Comparison of ENCODE assay signal across 8 cellular contexts in the genomic region with DNA sequence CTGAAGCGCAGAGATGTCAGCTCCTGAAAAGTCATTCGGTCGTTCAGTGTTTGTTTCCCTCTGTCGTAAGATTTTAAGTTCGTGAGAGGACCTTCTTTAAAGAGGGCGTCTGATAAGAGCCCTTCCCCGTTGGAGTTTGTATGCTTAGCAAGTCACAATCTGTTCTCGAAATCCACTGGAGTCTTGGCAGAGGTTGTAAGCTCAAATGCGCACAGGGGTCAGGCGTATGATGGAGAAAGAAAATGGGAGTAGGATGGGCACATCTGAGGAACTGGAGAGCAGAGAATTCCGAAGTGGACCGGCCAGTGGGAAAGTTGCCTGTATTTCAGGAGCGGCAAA. TPM values are rescaled to one million over a fixed set of nuclear protein-coding genes. Genes with fewer than 3 reads are reported as not detected.
A peak's percentile ranks its signal among the peaks of the same experiment; 100 is the strongest.
DNase-seq lines count a peak whose midpoint lies in the region; ATAC-seq, FAIRE-seq and TF ChIP-seq lines count a peak whose summit lies in the region.

No MANE protein-coding gene starts in this region.

- H3K4me3 ChIP-seq in WI38 (ENCODE audit: low read depth, low read length) (peak overlapping the region; percentile 95), osteoblast (ENCODE audit: insufficient read depth, low read length) (peak overlapping the region; percentile 99)

- H4K20me1 ChIP-seq in osteoblast (ENCODE audit: insufficient read depth, low read length) = peaks cover 6% of the 10 kb centered on the region

- ATAC-seq in GM18909 (IDR thresholded peaks at IDR 0.05; ENCODE audit: poor library complexity, unreplicated experiment) (peak; percentile 25), HG03442 (IDR thresholded peaks at IDR 0.05; ENCODE audit: unreplicated experiment) (peak; percentile 5)

- H3K27me3 ChIP-seq in osteoblast (ENCODE audit: insufficient read depth, low read length) = no peaks in the 10 kb centered on the region

- no peak for TF ChIP-seq POLR2A in H54 (IDR thresholded peaks at IDR 0.05; ENCODE audit: low read depth, low read length)

- H3K79me2 ChIP-seq in osteoblast (ENCODE audit: insufficient read depth, low read length) = peaks cover 33% of the 10 kb centered on the region

- peak overlapping the region; percentile 99 for H2AFZ ChIP-seq in osteoblast (ENCODE audit: low read length)

- FAIRE-seq in frontal cortex (lab: Jason Lieb, UNC) (no peak), H54 (lab: Jason Lieb, UNC) (no peak)

- TF ChIP-seq CTCF in WI38 (IDR thresholded peaks at IDR 0.05; ENCODE audit: low read depth, low read length) = no peak
- TF ChIP-seq CTCF in osteoblast (IDR thresholded peaks at IDR 0.05; ENCODE audit: extremely low read depth, low read depth, low read length) = no peak

- H3K4me2 ChIP-seq in osteoblast (ENCODE audit: insufficient read depth, low read length) = peak overlapping the region; percentile 92

- DNase-seq in AG20443 (ENCODE audit: low spot score) (peak; percentile 38), frontal cortex (ENCODE audit: low spot score in 2 of 2) (peak; percentile 31 to 34), osteoblast (ENCODE audit: insufficient read length, low spot score, missing footprints) (no peak), SHP77 treated with DMSO at 0.1 percent for 48 hours (lab: John Stamatoyannopoulos, UW) (no peak), H54 (ENCODE audit: insufficient read length, low spot score) (no peak)

- H3K27ac ChIP-seq in osteoblast (ENCODE audit: low read depth, low read length) = peak overlapping the region; percentile 72

- H3K9me3 ChIP-seq in osteoblast (ENCODE audit: low read depth, low read length) = no peaks in the 10 kb centered on the region

- peaks cover 11% of the 10 kb centered on the region for H3K4me1 ChIP-seq in osteoblast (ENCODE audit: insufficient read depth, low read length)

- no peaks in the 10 kb centered on the region for H3K36me3 ChIP-seq in osteoblast (ENCODE audit: insufficient read depth, low read length)

RNA-seq across cellular contexts. Expression of a gene that starts 0.7 kb away (rescaled TPM):
- 179 TPM for total RNA-seq in frontal cortex
- total RNA-seq in osteoblast = 130 and 134 TPM in 2 replicates

Comparison
In these comparisons a context has a peak if more than half of its experiments do, and no peak if none do; other contexts are left out.
1. DNase-seq: peak in AG20443 (single experiment) and frontal cortex (2 of 2); none in osteoblast (single experiment), SHP77 treated with DMSO at 0.1 percent for 48 hours (single experiment) and H54 (single experiment).